ENCODE assay signal across 31 cellular contexts in the genomic region with DNA sequence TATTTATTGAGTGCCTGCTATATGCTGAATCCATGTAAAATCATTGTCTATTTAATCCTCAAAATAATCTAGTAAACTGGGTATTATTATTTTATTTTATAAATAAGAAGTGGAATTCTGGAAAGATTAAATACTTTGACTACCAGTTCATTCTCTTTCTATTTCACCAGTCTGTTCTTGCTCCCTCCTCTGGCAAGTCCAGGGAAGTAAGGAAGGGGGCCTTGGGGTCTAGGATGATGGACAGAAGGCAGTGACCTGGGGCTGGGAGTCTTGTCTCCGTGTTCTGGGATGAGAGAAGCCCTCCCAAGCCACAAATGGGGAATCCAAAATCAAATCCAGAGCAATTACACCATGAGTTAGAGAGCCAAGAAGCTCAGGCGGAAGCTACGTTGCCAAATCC. TPM values are rescaled to one million over a fixed set of nuclear protein-coding genes. Genes with fewer than 3 reads are reported as not detected.
"Had no signal": no experiment of that assay in that cellular context is flagged by ENCODE, and none has a peak within 500 bp of the region (broad histone marks: within the 10 kb centered on the region; RNA-seq: fewer than 3 reads in every experiment).

No MANE protein-coding gene starts in this region.

- DNase-seq: activated CD4-positive, alpha-beta memory T cell treated with anti-CD3 and anti-CD28 coated beads, Interleukin-2, amount 10 ng/mL, durations not matched to agents 7 days and 5 days; activated CD4-positive, alpha-beta T cell treated with anti-CD3 and anti-CD28 coated beads for 1 hour; activated CD4-positive, alpha-beta T cell treated with anti-CD3 and anti-CD28 coated beads for 4 hours; activated CD4-positive, alpha-beta T cell treated with anti-CD3 and anti-CD28 coated beads, Interleukin-2, amount 10 ng/mL, durations not matched to agents 7 days and 5 days; activated CD4-positive, alpha-beta T cell treated with anti-CD3 and anti-CD28 coated beads, Interleukin-2, amount 50 U/mL, for 4 hours; activated CD8-positive, alpha-beta memory T cell treated with anti-CD3 and anti-CD28 coated beads, Interleukin-2, amount 50 U/mL, for 48 hours; activated effector memory CD4-positive, alpha-beta T cell treated with Interleukin-2 at 50 U/mL for 16 hours; activated gamma-delta T cell treated with Interleukin-2 at 50 U/mL for 16 hours; activated naive CD4-positive, alpha-beta T cell treated with anti-CD3 and anti-CD28 coated beads, Interleukin-2, amount 50 U/mL, for 16 hours; activated naive CD4-positive, alpha-beta T cell treated with Interleukin-2 at 50 U/mL for 16 hours; activated T-cell treated with anti-CD3 and anti-CD28 coated beads for 4 hours; activated T-cell treated with anti-CD3 and anti-CD28 coated beads, Interleukin-2, amount 50 U/mL, for 24 hours; activated T-cell treated with anti-CD3 and anti-CD28 coated beads, Interleukin-2, amount 50 U/mL, for 72 hours; amniotic stem cell; anterior cingulate cortex; brain microvascular endothelial cell; dorsolateral prefrontal cortex; effector memory CD4-positive, alpha-beta T cell; erythroblast; foreskin melanocyte; T-helper 1 cell; T-helper 17 cell; T1000 had no signal

- H3K27ac ChIP-seq: brain microvascular endothelial cell, coronary artery, dorsolateral prefrontal cortex, esophagus muscularis mucosa, gastroesophageal sphincter had no signal

- H3K4me3 Mint-ChIP-seq: activated CD4-positive, alpha-beta memory T cell treated with anti-CD3 and anti-CD28 coated beads, Interleukin-2, amount 10 ng/mL, durations not matched to agents 7 days and 5 days; activated CD4-positive, alpha-beta T cell treated with anti-CD3 and anti-CD28 coated beads, Interleukin-2, amount 10 ng/mL, durations not matched to agents 7 days and 5 days; activated naive CD8-positive, alpha-beta T cell; activated T-cell treated with anti-CD3 and anti-CD28 coated beads, Interleukin-2, amount 50 U/mL, for 24 hours; activated T-cell treated with anti-CD3 and anti-CD28 coated beads, Interleukin-2, amount 50 U/mL, for 72 hours; central memory CD8-positive, alpha-beta T cell; dendritic cell treated with granulocyte-macrophage colony-stimulating factor and Interleukin-4, amounts not matched to agents 40 ng/mL and 50 ng/mL, for 4 days; T-helper 17 cell; T-helper 2 cell treated with Interferon-gamma antibody and Interleukin-4, amounts not matched to agents 5 μg/mL and 100 μg/mL, for 36 hours had no signal

- H3K9me3 Mint-ChIP-seq: activated CD4-positive, alpha-beta memory T cell treated with anti-CD3 and anti-CD28 coated beads, Interleukin-2, amount 10 ng/mL, durations not matched to agents 7 days and 5 days; activated CD4-positive, alpha-beta T cell treated with anti-CD3 and anti-CD28 coated beads, Interleukin-2, amount 10 ng/mL, durations not matched to agents 7 days and 5 days; activated T-cell treated with anti-CD3 and anti-CD28 coated beads, Interleukin-2, amount 50 U/mL, for 24 hours; activated T-cell treated with anti-CD3 and anti-CD28 coated beads, Interleukin-2, amount 50 U/mL, for 72 hours; central memory CD8-positive, alpha-beta T cell; dendritic cell treated with granulocyte-macrophage colony-stimulating factor and Interleukin-4, amounts not matched to agents 40 ng/mL and 50 ng/mL, for 4 days; T-helper 2 cell treated with Interferon-gamma antibody and Interleukin-4, amounts not matched to agents 5 μg/mL and 100 μg/mL, for 36 hours had no signal

- H3K4me1 ChIP-seq: esophagus muscularis mucosa, gastroesophageal sphincter had no signal

- H3K27ac Mint-ChIP-seq: activated CD4-positive, alpha-beta memory T cell treated with anti-CD3 and anti-CD28 coated beads, Interleukin-2, amount 10 ng/mL, durations not matched to agents 7 days and 5 days; activated CD4-positive, alpha-beta T cell treated with anti-CD3 and anti-CD28 coated beads, Interleukin-2, amount 10 ng/mL, durations not matched to agents 7 days and 5 days; activated naive CD8-positive, alpha-beta T cell; activated T-cell treated with anti-CD3 and anti-CD28 coated beads, Interleukin-2, amount 50 U/mL, for 24 hours; activated T-cell treated with anti-CD3 and anti-CD28 coated beads, Interleukin-2, amount 50 U/mL, for 72 hours; dendritic cell treated with granulocyte-macrophage colony-stimulating factor and Interleukin-4, amounts not matched to agents 40 ng/mL and 50 ng/mL, for 4 days; T-helper 17 cell; T-helper 2 cell treated with Interferon-gamma antibody and Interleukin-4, amounts not matched to agents 5 μg/mL and 100 μg/mL, for 36 hours had no signal

- H3K27me3 ChIP-seq: brain microvascular endothelial cell, dorsolateral prefrontal cortex, esophagus muscularis mucosa, gastroesophageal sphincter had no signal

- H3K4me3 ChIP-seq: coronary artery, dorsolateral prefrontal cortex, esophagus muscularis mucosa, gastroesophageal sphincter had no signal

- H3K27me3 Mint-ChIP-seq: activated CD4-positive, alpha-beta T cell treated with anti-CD3 and anti-CD28 coated beads, Interleukin-2, amount 10 ng/mL, durations not matched to agents 7 days and 5 days; activated T-cell treated with anti-CD3 and anti-CD28 coated beads, Interleukin-2, amount 50 U/mL, for 24 hours; central memory CD8-positive, alpha-beta T cell had no signal

- ATAC-seq: activated T-cell treated with anti-CD3 and anti-CD28 coated beads, Interleukin-2, amount 50 U/mL, for 72 hours; gastroesophageal sphincter; T-helper 17 cell had no signal

- H3K36me3 ChIP-seq: brain microvascular endothelial cell, esophagus muscularis mucosa, gastroesophageal sphincter had no signal

- H3K9me3 ChIP-seq: esophagus muscularis mucosa, gastroesophageal sphincter had no signal

- H3K4me1 Mint-ChIP-seq: activated CD4-positive, alpha-beta memory T cell treated with anti-CD3 and anti-CD28 coated beads, Interleukin-2, amount 10 ng/mL, durations not matched to agents 7 days and 5 days; activated CD4-positive, alpha-beta T cell treated with anti-CD3 and anti-CD28 coated beads, Interleukin-2, amount 10 ng/mL, durations not matched to agents 7 days and 5 days; central memory CD8-positive, alpha-beta T cell; T-helper 17 cell had no signal

- H3K36me3 Mint-ChIP-seq: activated naive CD8-positive, alpha-beta T cell had no signal

RNA-seq across cellular contexts. Expression of gene PARM1, which starts 28.4 kb away (rescaled TPM):
- total RNA-seq: activated CD4-positive, alpha-beta memory T cell treated with anti-CD3 and anti-CD28 coated beads, Interleukin-2, amount 10 ng/mL, durations not matched to agents 7 days and 5 days; activated CD4-positive, alpha-beta T cell treated with anti-CD3 and anti-CD28 coated beads, Interleukin-2, amount 10 ng/mL, durations not matched to agents 7 days and 5 days; bronchial epithelial cell had no signal
